8 cellular contexts compared by ENCODE assay signal in genomic region chr16:84503751-84504395, GRCh38. TPM values are rescaled to one million over a fixed set of nuclear protein-coding genes. Genes with fewer than 3 reads are reported as not detected.
DNase-seq lines count a peak whose midpoint lies in the region; ATAC-seq and TF ChIP-seq lines count a peak whose summit lies in the region.

No MANE protein-coding gene starts in this region.

- no peak for DNase-seq in AG04449 (ENCODE audit: low read depth, low spot score)
- peak; percentile 59 for DNase-seq in HCEC 1CT
- no peak for DNase-seq in activated CD8-positive, alpha-beta T cell treated with anti-CD3 and anti-CD28 coated beads for 36 hours
- peak in 1 of 2 donors; percentile 60 for DNase-seq in stimulated activated effector memory CD8-positive, alpha-beta T cell treated with anti-CD3 and anti-CD28 coated beads, Interleukin-12 subunit alpha, Interleukin-12 subunit beta, amount 100 ng/mL, for 72 hours (ENCODE audit: low spot score in 2 of 2)
- no peak for DNase-seq in NCI-H748 (lab: John Stamatoyannopoulos, UW; ENCODE audit: unreplicated experiment)
- DNase-seq in HPDE6-E6E7 (ENCODE audit: extremely low spot score) = no peak
- DNase-seq in globus pallidus (ENCODE audit: low spot score) = no peak

- peak overlapping the region; percentile 91 for H3K4me3 Mint-ChIP-seq in activated CD8-positive, alpha-beta T cell treated with anti-CD3 and anti-CD28 coated beads for 36 hours
- peak overlapping the region; percentile 80 for H3K4me3 Mint-ChIP-seq in stimulated activated effector memory CD8-positive, alpha-beta T cell treated with anti-CD3 and anti-CD28 coated beads, Interleukin-12 subunit alpha, Interleukin-12 subunit beta, amount 100 ng/mL, for 72 hours

- H3K4me1 Mint-ChIP-seq in activated CD8-positive, alpha-beta T cell treated with anti-CD3 and anti-CD28 coated beads for 36 hours (ENCODE audit: low read depth) = peaks cover 45% of the 10 kb centered on the region
- peaks cover 49% of the 10 kb centered on the region for H3K4me1 Mint-ChIP-seq in stimulated activated effector memory CD8-positive, alpha-beta T cell treated with anti-CD3 and anti-CD28 coated beads, Interleukin-12 subunit alpha, Interleukin-12 subunit beta, amount 100 ng/mL, for 72 hours

- TF ChIP-seq CTCF in AG04449 (IDR thresholded peaks at IDR 0.05; ENCODE audit: insufficient read depth, low read length, missing control alignments) = no peak
- TF ChIP-seq CTCF in activated CD8-positive, alpha-beta T cell treated with anti-CD3 and anti-CD28 coated beads for 36 hours (IDR thresholded peaks at IDR 0.05) = no peak

- peak overlapping the region; percentile 39 for H3K27ac Mint-ChIP-seq in activated CD8-positive, alpha-beta T cell treated with anti-CD3 and anti-CD28 coated beads for 36 hours
- H3K27ac Mint-ChIP-seq in stimulated activated effector memory CD8-positive, alpha-beta T cell treated with anti-CD3 and anti-CD28 coated beads, Interleukin-12 subunit alpha, Interleukin-12 subunit beta, amount 100 ng/mL, for 72 hours = peak overlapping the region; percentile 92

- no peak for ATAC-seq in activated CD8-positive, alpha-beta T cell treated with anti-CD3 and anti-CD28 coated beads for 36 hours
- no peak for ATAC-seq in stimulated activated effector memory CD8-positive, alpha-beta T cell treated with anti-CD3 and anti-CD28 coated beads, Interleukin-12 subunit alpha, Interleukin-12 subunit beta, amount 100 ng/mL, for 72 hours

- CTCF ChIA-PET in AG04449 (lab: Yijun Ruan, JAX) = interaction anchor here (1.2 to 12.3 kb wide), 7 partner anchors 10 to 328 kb away, joined by 4 to 446 read pairs (median 11); partner anchors contain the start of gene COTL1
- CTCF ChIA-PET in activated CD8-positive, alpha-beta T cell treated with anti-CD3 and anti-CD28 coated beads for 36 hours (lab: Charles Lee) = interaction anchor here (1.2 to 2.7 kb wide), 2 partner anchors 222 to 251 kb away, joined by 3 to 11 read pairs; no protein-coding TSS in a partner anchor

- H3K9me3 Mint-ChIP-seq in activated CD8-positive, alpha-beta T cell treated with anti-CD3 and anti-CD28 coated beads for 36 hours = no peaks in the 10 kb centered on the region
- H3K9me3 Mint-ChIP-seq in stimulated activated effector memory CD8-positive, alpha-beta T cell treated with anti-CD3 and anti-CD28 coated beads, Interleukin-12 subunit alpha, Interleukin-12 subunit beta, amount 100 ng/mL, for 72 hours = no peaks in the 10 kb centered on the region

- intact Hi-C loops in activated CD8-positive, alpha-beta T cell treated with anti-CD3 and anti-CD28 coated beads for 36 hours (cut with micrococcal nuclease) = no loop called here

- no peaks in the 10 kb centered on the region for H3K27me3 Mint-ChIP-seq in activated CD8-positive, alpha-beta T cell treated with anti-CD3 and anti-CD28 coated beads for 36 hours

- H3K4me3 ChIP-seq in AG04449 (ENCODE audit: low read depth, low read length) (peak overlapping the region; percentile 100), iPS-18c (ENCODE audit: insufficient read depth, low read depth, low read length) (peak overlapping the region; percentile 97)

- POLR2A ChIA-PET in AG04449 (lab: Yijun Ruan, JAX) = interaction anchor here (0.7 to 0.9 kb wide), 2 partner anchors 204 to 235 kb away, joined by 3 read pairs; no protein-coding TSS in a partner anchor
- POLR2A ChIA-PET in activated CD8-positive, alpha-beta T cell treated with anti-CD3 and anti-CD28 coated beads for 36 hours (lab: Charles Lee) = interaction anchor here (1.4 to 3.6 kb wide), 2 partner anchors 10 to 11 kb away, joined by 6 to 13 read pairs; no protein-coding TSS in a partner anchor

- peaks cover 4% of the 10 kb centered on the region for H3K9me3 ChIP-seq in iPS-18c (ENCODE audit: control insufficient read depth, insufficient read depth, low read length)

- peaks cover 7% of the 10 kb centered on the region for H3K36me3 Mint-ChIP-seq in activated CD8-positive, alpha-beta T cell treated with anti-CD3 and anti-CD28 coated beads for 36 hours (ENCODE audit: low read depth)
- peaks cover 36% of the 10 kb centered on the region for H3K36me3 Mint-ChIP-seq in stimulated activated effector memory CD8-positive, alpha-beta T cell treated with anti-CD3 and anti-CD28 coated beads, Interleukin-12 subunit alpha, Interleukin-12 subunit beta, amount 100 ng/mL, for 72 hours

RNA-seq across cellular contexts. Expression of gene MEAK7, which starts 0.6 kb away (rescaled TPM):
- 10 to 100 TPM; 21.1 to 22.4 TPM for total RNA-seq in activated CD8-positive, alpha-beta T cell treated with anti-CD3 and anti-CD28 coated beads for 36 hours
